21 cellular contexts compared by ENCODE assay signal in genomic region chr1:22057861-22058260, GRCh38. TPM values are rescaled to one million over a fixed set of nuclear protein-coding genes. Genes with fewer than 3 reads are reported as not detected.
DNase-seq lines count a peak whose midpoint lies in the region; ATAC-seq and TF ChIP-seq lines count a peak whose summit lies in the region.
"Had no signal": no experiment of that assay in that cellular context is flagged by ENCODE, and none has a peak within 500 bp of the region (broad histone marks: within the 10 kb centered on the region; RNA-seq: fewer than 3 reads in every experiment).

No MANE protein-coding gene starts in this region.

- peaks cover 80% of the 10 kb centered on the region for H3K4me1 Mint-ChIP-seq in CD4-positive, alpha-beta T cell (ENCODE audit: low read depth)
- peaks cover 86% of the 10 kb centered on the region for H3K4me1 Mint-ChIP-seq in activated naive CD8-positive, alpha-beta T cell treated with anti-CD3 and anti-CD28 coated beads, Interleukin-2, amount 50 U/mL, for 24 hours
- peaks cover 51 to 89% (median 71%) of the 10 kb centered on the region in 7 donors for H3K4me1 Mint-ChIP-seq in naive thymus-derived CD4-positive, alpha-beta T cell
- H3K4me1 Mint-ChIP-seq in activated CD4-positive, alpha-beta T cell treated with anti-CD3 and anti-CD28 coated beads, Interleukin-2, amount 10 ng/mL, durations not matched to agents 24 days and 14 days, result peaks cover 49% of the 10 kb centered on the region

- intact Hi-C loops in CD4-positive, alpha-beta T cell (cut with DNase I, micrococcal nuclease), result loop anchor here (5.0 kb wide), 2 partner anchors 34 to 44 kb away; no protein-coding TSS in a partner anchor
- intact Hi-C loops in naive thymus-derived CD4-positive, alpha-beta T cell (cut with micrococcal nuclease), result no loop called here
- intact Hi-C loops in colonic mucosa (cut with DNase I), result no loop called here
- intact Hi-C loops in activated CD4-positive, alpha-beta T cell treated with anti-CD3 and anti-CD28 coated beads, Interleukin-2, amount 10 ng/mL, durations not matched to agents 24 days and 14 days (cut with micrococcal nuclease), result no loop called here

- TF ChIP-seq CTCF in CD4-positive, alpha-beta T cell (IDR thresholded peaks at IDR 0.05), result no peak
- no peak for TF ChIP-seq CTCF in colonic mucosa (IDR thresholded peaks at IDR 0.05)

- H3K9me3 Mint-ChIP-seq in CD4-positive, alpha-beta T cell, result no peaks in the 10 kb centered on the region
- H3K9me3 Mint-ChIP-seq in activated naive CD8-positive, alpha-beta T cell treated with anti-CD3 and anti-CD28 coated beads, Interleukin-2, amount 50 U/mL, for 24 hours, result no peaks in the 10 kb centered on the region
- peaks cover 0 to 3% (median 0%) of the 10 kb centered on the region in 11 donors for H3K9me3 Mint-ChIP-seq in naive thymus-derived CD4-positive, alpha-beta T cell
- no peaks in the 10 kb centered on the region for H3K9me3 Mint-ChIP-seq in activated CD4-positive, alpha-beta T cell treated with anti-CD3 and anti-CD28 coated beads, Interleukin-2, amount 10 ng/mL, durations not matched to agents 24 days and 14 days

- no peak overlapping the region for H3K9ac ChIP-seq in colonic mucosa (ENCODE audit: low read depth in 2 of 2, low read length in 2 of 2)

- POLR2A ChIA-PET in CD4-positive, alpha-beta T cell (lab: Charles Lee), result interaction anchor here (11.1 to 14.5 kb wide), 2 partner anchors 18 to 32 kb away, joined by 331 to 618 read pairs; no protein-coding TSS in a partner anchor
- POLR2A ChIA-PET in naive thymus-derived CD4-positive, alpha-beta T cell (lab: Charles Lee), result interaction anchor here (1.0 to 16.8 kb wide), 3 partner anchors 25 to 39 kb away, joined by 3 to 774 read pairs (median 10); no protein-coding TSS in a partner anchor

- no peak overlapping the region for H3K27ac ChIP-seq in CD4-positive, alpha-beta T cell (ENCODE audit: low read depth, low read length)
- H3K27ac ChIP-seq in naive thymus-derived CD4-positive, alpha-beta T cell (ENCODE audit: low read depth, low read length), result peak overlapping the region; percentile 57
- H3K27ac ChIP-seq in colonic mucosa, result no peak overlapping the region

- H3K9me3 ChIP-seq in CD4-positive, alpha-beta T cell (ENCODE audit: control insufficient read depth, low read length), result no peaks in the 10 kb centered on the region
- H3K9me3 ChIP-seq in naive thymus-derived CD4-positive, alpha-beta T cell (ENCODE audit: control insufficient read depth in 2 of 3, low read length in 3 of 3), result no peaks in the 10 kb centered on the region
- no peaks in the 10 kb centered on the region for H3K9me3 ChIP-seq in colonic mucosa
- H3K9me3 ChIP-seq: ascending aorta, BE2C, thoracic aorta had no signal

- CTCF ChIA-PET in CD4-positive, alpha-beta T cell (lab: Charles Lee), result interaction anchor here (1.0 kb wide), 1 partner anchor 35 kb away, joined by 3 read pairs; no protein-coding TSS in a partner anchor
- CTCF ChIA-PET in naive thymus-derived CD4-positive, alpha-beta T cell (lab: Charles Lee), result interaction anchor here (1.4 to 2.2 kb wide), 2 partner anchors 14 to 34 kb away, joined by 4 to 12 read pairs; no protein-coding TSS in a partner anchor

- no peaks in the 10 kb centered on the region for H3K27me3 Mint-ChIP-seq in CD4-positive, alpha-beta T cell
- no peaks in the 10 kb centered on the region for H3K27me3 Mint-ChIP-seq in activated naive CD8-positive, alpha-beta T cell treated with anti-CD3 and anti-CD28 coated beads, Interleukin-2, amount 50 U/mL, for 24 hours
- peaks cover 0 to 2% (median 0%) of the 10 kb centered on the region in 5 donors for H3K27me3 Mint-ChIP-seq in naive thymus-derived CD4-positive, alpha-beta T cell
- H3K27me3 Mint-ChIP-seq in activated CD4-positive, alpha-beta T cell treated with anti-CD3 and anti-CD28 coated beads, Interleukin-2, amount 10 ng/mL, durations not matched to agents 24 days and 14 days, result no peaks in the 10 kb centered on the region

- H3K4me3 Mint-ChIP-seq in CD4-positive, alpha-beta T cell, result peak overlapping the region; percentile 82
- H3K4me3 Mint-ChIP-seq in activated naive CD8-positive, alpha-beta T cell treated with anti-CD3 and anti-CD28 coated beads, Interleukin-2, amount 50 U/mL, for 24 hours, result no peak overlapping the region
- H3K4me3 Mint-ChIP-seq in naive thymus-derived CD4-positive, alpha-beta T cell, result peak overlapping the region; percentile 20 to 99 (median 72)
- no peak overlapping the region for H3K4me3 Mint-ChIP-seq in activated CD4-positive, alpha-beta T cell treated with anti-CD3 and anti-CD28 coated beads, Interleukin-2, amount 10 ng/mL, durations not matched to agents 24 days and 14 days

- no peaks in the 10 kb centered on the region for H3K27me3 ChIP-seq in CD4-positive, alpha-beta T cell (ENCODE audit: control insufficient read depth, insufficient read depth, low read length)
- H3K27me3 ChIP-seq in naive thymus-derived CD4-positive, alpha-beta T cell (ENCODE audit: control insufficient read depth in 2 of 2, insufficient read depth in 2 of 2, low read length in 2 of 2), result no peaks in the 10 kb centered on the region
- H3K27me3 ChIP-seq in colonic mucosa, result no peaks in the 10 kb centered on the region
- H3K27me3 ChIP-seq: ascending aorta, BE2C had no signal

- H3K36me3 Mint-ChIP-seq in CD4-positive, alpha-beta T cell (ENCODE audit: low read depth), result peaks cover 78% of the 10 kb centered on the region
- H3K36me3 Mint-ChIP-seq in activated naive CD8-positive, alpha-beta T cell treated with anti-CD3 and anti-CD28 coated beads, Interleukin-2, amount 50 U/mL, for 24 hours (ENCODE audit: low read depth), result peaks cover 49% of the 10 kb centered on the region
- peaks cover 0 to 34% (median 21%) of the 10 kb centered on the region in 5 donors for H3K36me3 Mint-ChIP-seq in naive thymus-derived CD4-positive, alpha-beta T cell
- peaks cover 45% of the 10 kb centered on the region for H3K36me3 Mint-ChIP-seq in activated CD4-positive, alpha-beta T cell treated with anti-CD3 and anti-CD28 coated beads, Interleukin-2, amount 10 ng/mL, durations not matched to agents 24 days and 14 days (ENCODE audit: low read depth)

- DNase-seq in NCI-H2107 treated with DMSO at 0.1 percent for 48 hours (lab: John Stamatoyannopoulos, UW; ENCODE audit: unreplicated experiment) (peak; percentile 41), NCI-H2107 (lab: John Stamatoyannopoulos, UW) (no peak), colonic mucosa (no peak), COLO668 (lab: John Stamatoyannopoulos, UW; ENCODE audit: unreplicated experiment) (no peak)
- no peak for DNase-seq in CD4-positive, alpha-beta T cell
- DNase-seq in activated naive CD8-positive, alpha-beta T cell treated with anti-CD3 and anti-CD28 coated beads, Interleukin-2, amount 50 U/mL, for 24 hours, result no peak
- DNase-seq in naive thymus-derived CD4-positive, alpha-beta T cell, result no peak
- DNase-seq in activated CD4-positive, alpha-beta T cell treated with anti-CD3 and anti-CD28 coated beads, Interleukin-2, amount 10 ng/mL, durations not matched to agents 24 days and 14 days, result no peak
- DNase-seq: 8988T; BE2C; DMS153; left cardiac atrium; NCI-H1436 treated with DMSO at 0.1 percent for 48 hours; NCI-H226; RPMI8226; stimulated activated CD4-positive, alpha-beta T cell treated with anti-CD3 and anti-CD28 coated beads, Interleukin-12 subunit alpha, Interleukin-12 subunit beta, amount 100 ng/mL, for 4 hours had no signal

- H3K4me1 ChIP-seq in naive thymus-derived CD4-positive, alpha-beta T cell (ENCODE audit: control insufficient read depth in 2 of 2, insufficient read depth in 2 of 2, low read length in 2 of 2), result peaks cover 70 to 75% of the 10 kb centered on the region in 2 donors
- H3K4me1 ChIP-seq in colonic mucosa, result peaks cover 10% of the 10 kb centered on the region
- H3K4me1 ChIP-seq: BE2C had no signal

- peak overlapping the region; percentile 78 for H3K27ac Mint-ChIP-seq in CD4-positive, alpha-beta T cell
- H3K27ac Mint-ChIP-seq in activated naive CD8-positive, alpha-beta T cell treated with anti-CD3 and anti-CD28 coated beads, Interleukin-2, amount 50 U/mL, for 24 hours, result peak overlapping the region; percentile 31
- peak overlapping the region in 7 of 9 donors; percentile 21 to 97 (median 64) for H3K27ac Mint-ChIP-seq in naive thymus-derived CD4-positive, alpha-beta T cell
- no peak overlapping the region for H3K27ac Mint-ChIP-seq in activated CD4-positive, alpha-beta T cell treated with anti-CD3 and anti-CD28 coated beads, Interleukin-2, amount 10 ng/mL, durations not matched to agents 24 days and 14 days

- ATAC-seq in CD4-positive, alpha-beta T cell (ENCODE audit: poor library complexity), result no peak
- ATAC-seq in activated naive CD8-positive, alpha-beta T cell treated with anti-CD3 and anti-CD28 coated beads, Interleukin-2, amount 50 U/mL, for 24 hours, result no peak
- no peak for ATAC-seq in naive thymus-derived CD4-positive, alpha-beta T cell
- ATAC-seq: left cardiac atrium had no signal

- H3K36me3 ChIP-seq in naive thymus-derived CD4-positive, alpha-beta T cell (ENCODE audit: control insufficient read depth in 2 of 3, insufficient read depth in 3 of 3, low read length in 3 of 3), result peaks cover 5 to 11% (median 7%) of the 10 kb centered on the region in 3 experiments
- H3K36me3 ChIP-seq in colonic mucosa, result no peaks in the 10 kb centered on the region
- H3K36me3 ChIP-seq: ascending aorta, BE2C, thoracic aorta had no signal

- H3K4me3 ChIP-seq in naive thymus-derived CD4-positive, alpha-beta T cell (ENCODE audit: low read length), result no peak overlapping the region
- no peak overlapping the region for H3K4me3 ChIP-seq in colonic mucosa
- H3K4me3 ChIP-seq: ascending aorta had no signal

RNA-seq across cellular contexts. Expression of gene CDC42, which starts 5.4 kb away (rescaled TPM):
- total RNA-seq in CD4-positive, alpha-beta T cell, result 100 to 1,000 TPM; 375 to 379 TPM
- 100 to 1,000 TPM; 186 to 385 (median 305) TPM for total RNA-seq in naive thymus-derived CD4-positive, alpha-beta T cell
- 100 to 1,000 TPM; 186 to 427 TPM for polyA plus RNA-seq in naive thymus-derived CD4-positive, alpha-beta T cell
- 100 to 1,000 TPM; 264 to 345 TPM for total RNA-seq in colonic mucosa
- 307 and 321 TPM in 2 replicates for total RNA-seq in activated CD4-positive, alpha-beta T cell treated with anti-CD3 and anti-CD28 coated beads, Interleukin-2, amount 10 ng/mL, durations not matched to agents 24 days and 14 days

RNA-seq across cellular contexts. Expression of gene CELA3A, which starts 56.4 kb away (rescaled TPM):
- total RNA-seq in CD4-positive, alpha-beta T cell, result not detected
- total RNA-seq in naive thymus-derived CD4-positive, alpha-beta T cell, result not detected
- not detected for polyA plus RNA-seq in naive thymus-derived CD4-positive, alpha-beta T cell
- total RNA-seq in colonic mucosa, result 10 to 100 TPM in 1 of 2 donors, under 1 TPM in 1; 0.56 to 25.0 TPM
- total RNA-seq in activated CD4-positive, alpha-beta T cell treated with anti-CD3 and anti-CD28 coated beads, Interleukin-2, amount 10 ng/mL, durations not matched to agents 24 days and 14 days, result not detected in 2 replicates
- total RNA-seq: ascending aorta, frontal cortex, HT-29, left cardiac atrium, renal cortical epithelial cell had no signal

Comparison
In these comparisons a context has a peak if more than half of its experiments do, and no peak if none do; other contexts are left out.
1. H3K4me3 Mint-ChIP-seq: peak in CD4-positive, alpha-beta T cell (single experiment) and naive thymus-derived CD4-positive, alpha-beta T cell (10 of 10); none in activated naive CD8-positive, alpha-beta T cell treated with anti-CD3 and anti-CD28 coated beads, Interleukin-2, amount 50 U/mL, for 24 hours (single experiment) and activated CD4-positive, alpha-beta T cell treated with anti-CD3 and anti-CD28 coated beads, Interleukin-2, amount 10 ng/mL, durations not matched to agents 24 days and 14 days (single experiment).
2. intact Hi-C loops: an anchor here in CD4-positive, alpha-beta T cell (5.0 kb wide); none called in naive thymus-derived CD4-positive, alpha-beta T cell, colonic mucosa and activated CD4-positive, alpha-beta T cell treated with anti-CD3 and anti-CD28 coated beads, Interleukin-2, amount 10 ng/mL, durations not matched to agents 24 days and 14 days.